ENCODE assay signal across 21 cellular contexts in genomic region chr2:180130403-180130802, GRCh38.
A peak's percentile ranks its signal among the peaks of the same experiment; 100 is the strongest.
DNase-seq lines count a peak whose midpoint lies in the region; ATAC-seq, FAIRE-seq and TF ChIP-seq lines count a peak whose summit lies in the region.
"Had no signal": no experiment of that assay in that cellular context is flagged by ENCODE, and none has a peak within 500 bp of the region (broad histone marks: within the 10 kb centered on the region; RNA-seq: fewer than 3 reads in every experiment).

No MANE protein-coding gene starts in this region.

- FAIRE-seq in bronchial epithelial cell (lab: Jason Lieb, UNC), result no peak

- H3K27me3 ChIP-seq in bronchial epithelial cell (ENCODE audit: control insufficient read depth, insufficient read depth, low read length), result no peaks in the 10 kb centered on the region
- H3K27me3 ChIP-seq: BLaER1, testis had no signal

- no peak overlapping the region for H3K27ac Mint-ChIP-seq in activated CD8-positive, alpha-beta memory T cell treated with anti-CD3 and anti-CD28 coated beads, Interleukin-2, amount 10 ng/mL, durations not matched to agents 7 days and 5 days
- H3K27ac Mint-ChIP-seq: T-helper 2 cell treated with Interferon-gamma antibody and Interleukin-4, amounts not matched to agents 5 μg/mL and 100 μg/mL, for 36 hours had no signal

- H3K4me3 Mint-ChIP-seq in activated CD8-positive, alpha-beta memory T cell treated with anti-CD3 and anti-CD28 coated beads, Interleukin-2, amount 10 ng/mL, durations not matched to agents 7 days and 5 days, result no peak overlapping the region
- H3K4me3 Mint-ChIP-seq: T-helper 2 cell treated with Interferon-gamma antibody and Interleukin-4, amounts not matched to agents 5 μg/mL and 100 μg/mL, for 36 hours had no signal

- CTCF ChIA-PET in activated CD8-positive, alpha-beta memory T cell treated with anti-CD3 and anti-CD28 coated beads, Interleukin-2, amount 10 ng/mL, durations not matched to agents 7 days and 5 days (lab: Charles Lee), result interaction anchor here (1.7 kb wide), 1 partner anchor 15 kb away, joined by 4 read pairs; no protein-coding TSS in a partner anchor

- DNase-seq in Daoy (ENCODE audit: low read depth) (peak; percentile 16), HT1080 (ENCODE audit: low read depth) (peak; percentile 66), bronchial epithelial cell (ENCODE audit: low read depth) (peak; percentile 85), kidney tubule cell (ENCODE audit: low spot score) (peak; percentile 21), T-helper 2 cell (no peak)
- DNase-seq in activated CD8-positive, alpha-beta memory T cell treated with anti-CD3 and anti-CD28 coated beads, Interleukin-2, amount 10 ng/mL, durations not matched to agents 7 days and 5 days, result no peak
- no peak for DNase-seq in activated effector memory CD4-positive, alpha-beta T cell treated with anti-CD3 and anti-CD28 coated beads, Interleukin-2, amount 50 U/mL, for 16 hours
- DNase-seq: activated CD8-positive, alpha-beta memory T cell treated with anti-CD3 and anti-CD28 coated beads, Interleukin-2, amount 50 U/mL, for 4 hours; DMS53; Karpas-422; left ventricle myocardium superior; NCI-H1417 treated with DMSO at 0.1 percent for 48 hours; NCI-H2227 treated with DMSO at 0.1 percent for 48 hours; NK-92 treated with Interleukin-12 subunit alpha and Interleukin-12 subunit beta, amount 100 ng/mL, for 24 hours; SHP77; stimulated activated CD4-positive, alpha-beta T cell treated with anti-CD3 and anti-CD28 coated beads, Interleukin-4, amount 100 ng/mL, for 1 hour; testis had no signal

- H3K4me1 Mint-ChIP-seq in activated CD8-positive, alpha-beta memory T cell treated with anti-CD3 and anti-CD28 coated beads, Interleukin-2, amount 10 ng/mL, durations not matched to agents 7 days and 5 days, result no peaks in the 10 kb centered on the region

- no peaks in the 10 kb centered on the region for H3K36me3 Mint-ChIP-seq in activated CD8-positive, alpha-beta memory T cell treated with anti-CD3 and anti-CD28 coated beads, Interleukin-2, amount 10 ng/mL, durations not matched to agents 7 days and 5 days

- no peak overlapping the region for H3K4me3 ChIP-seq in bronchial epithelial cell (ENCODE audit: low read depth, low read length)
- H3K4me3 ChIP-seq: BLaER1, testis had no signal

- no peak for TF ChIP-seq CTCF in bronchial epithelial cell (IDR thresholded peaks at IDR 0.05; ENCODE audit: insufficient read depth, low read length, severe bottlenecking)

- H3K36me3 ChIP-seq in bronchial epithelial cell (ENCODE audit: control insufficient read depth, insufficient read depth, low read length), result no peaks in the 10 kb centered on the region
- H3K36me3 ChIP-seq: BLaER1 had no signal

- H3K9me3 Mint-ChIP-seq in activated CD8-positive, alpha-beta memory T cell treated with anti-CD3 and anti-CD28 coated beads, Interleukin-2, amount 10 ng/mL, durations not matched to agents 7 days and 5 days (ENCODE audit: low read depth), result no peaks in the 10 kb centered on the region
- H3K9me3 Mint-ChIP-seq: T-helper 2 cell treated with Interferon-gamma antibody and Interleukin-4, amounts not matched to agents 5 μg/mL and 100 μg/mL, for 36 hours had no signal

- no peak for ATAC-seq in activated CD8-positive, alpha-beta memory T cell treated with anti-CD3 and anti-CD28 coated beads, Interleukin-2, amount 10 ng/mL, durations not matched to agents 7 days and 5 days
- ATAC-seq in GM21825 (IDR thresholded peaks at IDR 0.05; ENCODE audit: unreplicated experiment), result no peak
- ATAC-seq: activated CD4-positive, CD25-positive, alpha-beta regulatory T cell treated with anti-CD3 and anti-CD28 coated beads, Interleukin-2, amount 50 U/mL, for 24 hours; left ventricle myocardium superior had no signal

- peaks cover 32% of the 10 kb centered on the region for H3K27me3 Mint-ChIP-seq in activated CD8-positive, alpha-beta memory T cell treated with anti-CD3 and anti-CD28 coated beads, Interleukin-2, amount 10 ng/mL, durations not matched to agents 7 days and 5 days

Comparison
In these comparisons a context has a peak if more than half of its experiments do, and no peak if none do; other contexts are left out.
1. DNase-seq: peak in Daoy (single experiment), HT1080 (single experiment), bronchial epithelial cell (single experiment) and kidney tubule cell (single experiment); none in activated CD8-positive, alpha-beta memory T cell treated with anti-CD3 and anti-CD28 coated beads, Interleukin-2, amount 10 ng/mL, durations not matched to agents 7 days and 5 days (single experiment), activated effector memory CD4-positive, alpha-beta T cell treated with anti-CD3 and anti-CD28 coated beads, Interleukin-2, amount 50 U/mL, for 16 hours (single experiment) and T-helper 2 cell (0 of 5).